In genomic region chr13:37144661-37145060, GRCh38 we compare ENCODE assay signal across 26 cellular contexts. TPM values are rescaled to one million over a fixed set of nuclear protein-coding genes. Genes with fewer than 3 reads are reported as not detected.
"Had no signal": no experiment of that assay in that cellular context is flagged by ENCODE, and none has a peak within 500 bp of the region (broad histone marks: within the 10 kb centered on the region; RNA-seq: fewer than 3 reads in every experiment).

No MANE protein-coding gene starts in this region.

- H3K27me3 Mint-ChIP-seq: activated B cell treated with CpG ODN at 0.5 μM for 24 hours; activated CD8-positive, alpha-beta T cell treated with anti-CD3 and anti-CD28 coated beads for 36 hours; brain; central memory CD8-positive, alpha-beta T cell; naive B cell had no signal

- H3K4me1 Mint-ChIP-seq: activated B cell treated with CpG ODN at 0.5 μM for 24 hours; activated naive CD4-positive, alpha-beta T cell treated with anti-CD3 and anti-CD28 coated beads, Interleukin-2, amount 50 U/mL, for 24 hours; brain; central memory CD8-positive, alpha-beta T cell; naive B cell had no signal

- ATAC-seq: activated CD8-positive, alpha-beta T cell treated with anti-CD3 and anti-CD28 coated beads for 36 hours; activated T-cell treated with anti-CD3 and anti-CD28 coated beads, Interleukin-2, amount 50 U/mL, for 4 hours; heart left ventricle; left colon; lower lobe of right lung had no signal

- DNase-seq: activated B cell treated with CpG ODN at 0.5 μM for 24 hours; activated CD4-positive, alpha-beta T cell treated with anti-CD3 and anti-CD28 coated beads for 48 hours; activated CD8-positive, alpha-beta T cell treated with anti-CD3 and anti-CD28 coated beads for 36 hours; activated effector memory CD4-positive, alpha-beta T cell treated with Interleukin-2 at 50 U/mL for 16 hours; activated T-cell treated with anti-CD3 and anti-CD28 coated beads, Interleukin-2, amount 50 U/mL, for 4 hours; adrenal gland; cortex of kidney; effector CD4-positive, alpha-beta T cell; heart left ventricle; left colon; lower lobe of right lung; midbrain; naive B cell; posterior cingulate gyrus; stimulated activated CD4-positive, alpha-beta T cell treated with anti-CD3 and anti-CD28 coated beads, Interleukin-15, amount 100 ng/mL, for 24 hours; stimulated activated CD4-positive, alpha-beta T cell treated with anti-CD3 and anti-CD28 coated beads, Interleukin-4, amount 100 ng/mL, for 1 hour; stimulated activated naive CD4-positive, alpha-beta T cell; SW 1271; trophoblast cell had no signal

- H3K27ac Mint-ChIP-seq: activated B cell treated with CpG ODN at 0.5 μM for 24 hours; activated CD8-positive, alpha-beta T cell treated with anti-CD3 and anti-CD28 coated beads for 36 hours; activated naive CD4-positive, alpha-beta T cell treated with anti-CD3 and anti-CD28 coated beads, Interleukin-2, amount 50 U/mL, for 24 hours; naive B cell had no signal

- H3K36me3 ChIP-seq: adrenal gland, esophagus muscularis mucosa, heart left ventricle, lower lobe of right lung had no signal

- H3K36me3 Mint-ChIP-seq: activated naive CD4-positive, alpha-beta T cell treated with anti-CD3 and anti-CD28 coated beads, Interleukin-2, amount 50 U/mL, for 24 hours; brain; naive B cell had no signal

- H3K4me3 Mint-ChIP-seq: activated B cell treated with CpG ODN at 0.5 μM for 24 hours; activated CD8-positive, alpha-beta T cell treated with anti-CD3 and anti-CD28 coated beads for 36 hours; activated naive CD4-positive, alpha-beta T cell treated with anti-CD3 and anti-CD28 coated beads, Interleukin-2, amount 50 U/mL, for 24 hours; activated T-cell treated with anti-CD3 and anti-CD28 coated beads, Interleukin-2, amount 50 U/mL, for 4 hours; brain; central memory CD8-positive, alpha-beta T cell; naive B cell had no signal

- H3K27ac ChIP-seq: adrenal gland, esophagus muscularis mucosa, heart left ventricle, lower lobe of right lung had no signal

- H3K9me3 Mint-ChIP-seq: activated B cell treated with CpG ODN at 0.5 μM for 24 hours; activated CD8-positive, alpha-beta T cell treated with anti-CD3 and anti-CD28 coated beads for 36 hours; activated naive CD4-positive, alpha-beta T cell treated with anti-CD3 and anti-CD28 coated beads, Interleukin-2, amount 50 U/mL, for 24 hours; activated T-cell treated with anti-CD3 and anti-CD28 coated beads, Interleukin-2, amount 50 U/mL, for 4 hours had no signal

- H3K4me3 ChIP-seq: adrenal gland, esophagus muscularis mucosa, heart left ventricle, lower lobe of right lung, skin epidermis had no signal

- H3K27me3 ChIP-seq: adrenal gland, esophagus muscularis mucosa, heart left ventricle had no signal

RNA-seq across cellular contexts. Expression of gene CSNK1A1L, which starts 39.2 kb away (rescaled TPM):
- total RNA-seq: activated B cell treated with CpG ODN at 0.5 μM for 24 hours; activated CD8-positive, alpha-beta T cell treated with anti-CD3 and anti-CD28 coated beads for 36 hours; activated T-cell treated with anti-CD3 and anti-CD28 coated beads, Interleukin-2, amount 50 U/mL, for 4 hours; adrenal gland; esophagus muscularis mucosa; frontal cortex; heart left ventricle; left colon; lower lobe of right lung; T-helper 2 cell treated with Interferon-gamma antibody and Interleukin-4, amounts not matched to agents 100 ng/mL and 5 ng/mL, for 36 hours had no signal
- polyA plus RNA-seq: adrenal gland, heart left ventricle had no signal
